ENCODE assay signal across 8 cellular contexts in genomic region chr1:155324717-155325595, GRCh38. TPM values are rescaled to one million over a fixed set of nuclear protein-coding genes. Genes with fewer than 3 reads are reported as not detected.
DNase-seq lines count a peak whose midpoint lies in the region; ATAC-seq, FAIRE-seq and TF ChIP-seq lines count a peak whose summit lies in the region.

No MANE protein-coding gene starts in this region.

- ATAC-seq in left colon (peak; percentile 29), GM21381 (IDR thresholded peaks at IDR 0.05; ENCODE audit: unreplicated experiment) (no peak), GM18520 (IDR thresholded peaks at IDR 0.05; ENCODE audit: unreplicated experiment) (no peak)
- ATAC-seq in stimulated activated naive CD8-positive, alpha-beta T cell treated with anti-CD3 and anti-CD28 coated beads, Interleukin-15, Interleukin-2, amounts not matched to agents 100 U/mL and 50 U/mL, for 24 hours: no peak

- intact Hi-C loops in left colon (cut with DNase I, micrococcal nuclease): loop anchor here in 1 of 2 donors (10.0 kb wide), 1 partner anchor 60 kb away; the partner anchor contains the start of gene SCAMP3

- DNase-seq in Daoy (ENCODE audit: low read depth) (peak; percentile 82), HTR-8/SVneo (ENCODE audit: insufficient read length, low spot score) (peak; percentile 49), RPMI7951 (ENCODE audit: low read depth) (peak; percentile 46), chondrocyte (ENCODE audit: low spot score) (no peak), left colon (peak; percentile 76 to 82)
- peak; percentile 43 for DNase-seq in stimulated activated naive CD8-positive, alpha-beta T cell treated with anti-CD3 and anti-CD28 coated beads, Interleukin-15, Interleukin-2, amounts not matched to agents 100 U/mL and 50 U/mL, for 24 hours

- peak overlapping the region; percentile 81 for H3K27ac Mint-ChIP-seq in chondrocyte (ENCODE audit: unreplicated experiment)

- H3K9me3 Mint-ChIP-seq in chondrocyte (ENCODE audit: low read depth): no peaks in the 10 kb centered on the region

- H3K4me1 Mint-ChIP-seq in chondrocyte (ENCODE audit: low read depth): peaks cover 36% of the 10 kb centered on the region

- peak overlapping the region; percentile 89 for H3K4me3 Mint-ChIP-seq in chondrocyte (ENCODE audit: unreplicated experiment)

- TF ChIP-seq CTCF in chondrocyte (IDR thresholded peaks at IDR 0.05): peak; percentile 78

- FAIRE-seq in HTR-8/SVneo (lab: Jason Lieb, UNC): no peak

- peaks cover 3% of the 10 kb centered on the region for H3K36me3 Mint-ChIP-seq in chondrocyte (ENCODE audit: low read depth)

- H3K27me3 Mint-ChIP-seq in chondrocyte (ENCODE audit: low read depth): no peaks in the 10 kb centered on the region

RNA-seq across cellular contexts. Expression of gene RUSC1, which starts 4.3 kb away (rescaled TPM):
- 17.1 and 18.6 TPM in 2 replicates for total RNA-seq in Daoy (2014; rRNA removed; shearing (Covaris generic))
- total RNA-seq in RPMI7951 (2014; rRNA removed; shearing (Covaris generic)): 25.1 and 26.2 TPM in 2 replicates
- total RNA-seq in chondrocyte (42.6 to 49.1 TPM (median 43.9 TPM) in 3 replicates), left colon (10 to 100 TPM; 73.2 to 78.8 TPM)

RNA-seq across cellular contexts. Expression of gene FDPS, which starts 16.3 kb away (rescaled TPM):
- 219 and 227 TPM in 2 replicates for total RNA-seq in Daoy (2014; rRNA removed; shearing (Covaris generic))
- 148 and 166 TPM in 2 replicates for total RNA-seq in RPMI7951 (2014; rRNA removed; shearing (Covaris generic))
- 122 to 139 TPM (median 127 TPM) in 3 replicates for total RNA-seq in chondrocyte
- total RNA-seq in left colon: 100 to 1,000 TPM; 192 to 375 TPM

RNA-seq across cellular contexts. Expression of gene PKLR, which starts 23.7 kb away (rescaled TPM):
- total RNA-seq in Daoy (2014; rRNA removed; shearing (Covaris generic)): not detected in 2 replicates
- not detected in 2 replicates for total RNA-seq in RPMI7951 (2014; rRNA removed; shearing (Covaris generic))
- total RNA-seq in chondrocyte: not detected in 3 replicates
- total RNA-seq in left colon: 1 to 10 TPM; 1.0 to 1.9 TPM

RNA-seq across cellular contexts. Expression of gene HCN3, which starts 47.7 kb away (rescaled TPM):
- 0.11 and 0.65 TPM in 2 replicates for total RNA-seq in Daoy (2014; rRNA removed; shearing (Covaris generic))
- 0.36 and 0.59 TPM in 2 replicates for total RNA-seq in RPMI7951 (2014; rRNA removed; shearing (Covaris generic))
- total RNA-seq in chondrocyte (4.3 to 4.4 TPM (median 4.4 TPM) in 3 replicates), left colon (10 to 100 TPM; 11.2 to 21.5 TPM)

RNA-seq across cellular contexts. Expression of gene CLK2, which starts 51.7 kb away (rescaled TPM):
- total RNA-seq in Daoy (2014; rRNA removed; shearing (Covaris generic)): 11.5 and 15.1 TPM in 2 replicates
- total RNA-seq in RPMI7951 (2014; rRNA removed; shearing (Covaris generic)): 13.1 and 20.8 TPM in 2 replicates
- total RNA-seq in chondrocyte (36.7 to 50.2 TPM (median 37.0 TPM) in 3 replicates), left colon (10 to 100 TPM; 34.3 to 41.0 TPM)
